Comparison of ENCODE assay signal across 25 cellular contexts in the genomic region with DNA sequence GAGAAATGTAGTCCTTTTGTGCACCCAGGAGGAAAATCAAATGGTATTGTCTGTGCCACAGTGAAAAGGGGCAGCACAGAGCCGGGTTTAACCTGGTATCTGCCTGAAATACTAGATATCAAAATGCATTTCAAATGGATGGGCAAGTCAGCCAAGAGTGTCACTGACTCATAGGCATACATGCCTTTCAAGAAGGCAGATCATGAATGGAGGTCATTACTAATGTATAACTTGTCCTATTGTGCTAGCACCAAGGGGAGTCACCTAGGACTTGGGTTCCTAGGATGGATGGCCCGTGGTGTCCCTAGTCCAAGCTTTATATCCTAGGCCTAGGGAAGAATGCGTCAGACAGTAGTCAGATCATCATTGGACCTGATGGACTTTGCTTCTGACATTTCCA. TPM values are rescaled to one million over a fixed set of nuclear protein-coding genes. Genes with fewer than 3 reads are reported as not detected.
DNase-seq lines count a peak whose midpoint lies in the region; ATAC-seq, FAIRE-seq and TF ChIP-seq lines count a peak whose summit lies in the region.
"Had no signal": no experiment of that assay in that cellular context is flagged by ENCODE, and none has a peak within 500 bp of the region (broad histone marks: within the 10 kb centered on the region; RNA-seq: fewer than 3 reads in every experiment).

No MANE protein-coding gene starts in this region.

- H3K36me3 ChIP-seq in bronchial epithelial cell (ENCODE audit: control insufficient read depth, insufficient read depth, low read length), result no peaks in the 10 kb centered on the region
- no peaks in the 10 kb centered on the region for H3K36me3 ChIP-seq in spleen
- H3K36me3 ChIP-seq in smooth muscle cell (ENCODE audit: low read depth), result no peaks in the 10 kb centered on the region

- ATAC-seq in SK-N-SH treated with all-trans-retinoic acid at 6 μM for 48 hours, result no peak
- ATAC-seq in HG03442 (IDR thresholded peaks at IDR 0.05; ENCODE audit: unreplicated experiment), result no peak
- ATAC-seq: CD8-positive, alpha-beta T cell; Panc1 had no signal

- peaks cover 5% of the 10 kb centered on the region for H3K27me3 Mint-ChIP-seq in nephron progenitor cell (ENCODE audit: low read depth, poor library complexity)

- peaks cover 70% of the 10 kb centered on the region for H3K4me1 Mint-ChIP-seq in nephron progenitor cell

- H3K9me3 ChIP-seq in spleen (no peaks in the 10 kb centered on the region), smooth muscle cell (replicated peaks; ENCODE audit: low read depth) (no peaks in the 10 kb centered on the region)

- no peak overlapping the region for H3K4me3 Mint-ChIP-seq in nephron progenitor cell
- H3K4me3 Mint-ChIP-seq: CD8-positive, alpha-beta T cell had no signal

- H3K79me2 ChIP-seq in smooth muscle cell (ENCODE audit: low read depth), result peaks cover 14% of the 10 kb centered on the region

- no peak overlapping the region for H3K4me2 ChIP-seq in smooth muscle cell

- no peak overlapping the region for H3K4me3 ChIP-seq in bronchial epithelial cell (ENCODE audit: low read depth, low read length)
- H3K4me3 ChIP-seq in spleen, result no peak overlapping the region
- no peak overlapping the region for H3K4me3 ChIP-seq in smooth muscle cell

- WGBS in spleen, 5 donors, result 83 to 96% (median 87%) methylated on average over 3 of the region's 3 CpGs
- 96% methylated on average over 3 of the region's 3 CpGs for WGBS in smooth muscle cell (ENCODE audit: low lambda C conversion rate)

- no peak for TF ChIP-seq POLR2A in spleen (IDR thresholded peaks at IDR 0.05)

- H3K27me3 ChIP-seq in bronchial epithelial cell (ENCODE audit: control insufficient read depth, insufficient read depth, low read length) (no peaks in the 10 kb centered on the region), spleen (replicated peaks in 1 of 7) (no peaks in the 10 kb centered on the region), smooth muscle cell (ENCODE audit: low read depth) (no peaks in the 10 kb centered on the region)

- no peak overlapping the region for H3K27ac ChIP-seq in spleen
- H3K27ac ChIP-seq in smooth muscle cell (ENCODE audit: low read depth), result no peak overlapping the region
- H3K27ac ChIP-seq: RWPE1 had no signal

- no peak overlapping the region for H2AFZ ChIP-seq in smooth muscle cell (ENCODE audit: low read depth)

- peak overlapping the region; percentile 10 for H3K27ac Mint-ChIP-seq in nephron progenitor cell
- H3K27ac Mint-ChIP-seq: CD8-positive, alpha-beta T cell had no signal

- no peaks in the 10 kb centered on the region for H3F3A ChIP-seq in smooth muscle cell (ENCODE audit: low read depth)

- no peak overlapping the region for H3K9ac ChIP-seq in smooth muscle cell (ENCODE audit: low read depth)

- FAIRE-seq in HTR-8/SVneo (lab: Jason Lieb, UNC) (peak; percentile 23), bronchial epithelial cell (lab: Jason Lieb, UNC) (no peak)
- FAIRE-seq: GM12891, H54 had no signal

- TF ChIP-seq CTCF in bronchial epithelial cell (IDR thresholded peaks at IDR 0.05; ENCODE audit: insufficient read depth, low read length, severe bottlenecking) (no peak), nephron progenitor cell (IDR thresholded peaks at IDR 0.05) (no peak), spleen (IDR thresholded peaks at IDR 0.05 in 8 of 11, conservative IDR thresholded peaks at IDR 0.05 in 3 of 11) (no peak), smooth muscle cell (IDR thresholded peaks at IDR 0.05; ENCODE audit: borderline replicate concordance, insufficient read depth, poor library complexity, severe bottlenecking) (no peak)

- intact Hi-C loops in spleen (cut with DNase I; ENCODE audit: low total_unique reads), result no loop called here

- peaks cover 0 to 31% (median 18%) of the 10 kb centered on the region in 6 donors for H3K4me1 ChIP-seq in spleen
- peaks cover 13% of the 10 kb centered on the region for H3K4me1 ChIP-seq in smooth muscle cell (ENCODE audit: low read depth)

- no peak for DNase-seq in HTR-8/SVneo (ENCODE audit: insufficient read length, low spot score)
- DNase-seq in bronchial epithelial cell (ENCODE audit: low read depth), result peak; percentile 38
- no peak for DNase-seq in nephron progenitor cell
- DNase-seq in spleen, result peak; percentile 15
- DNase-seq in smooth muscle cell (lab: John Stamatoyannopoulos, UW; ENCODE audit: unreplicated experiment), result no peak
- DNase-seq: C1 segment of cervical spinal cord; CD8-positive, alpha-beta T cell; DMS 273 treated with DMSO at 0.1 percent for 48 hours; DMS79; GF-D8; KBM-7; MM.1S; NCI-H1048; NCI-H1417; NCI-H1694; NCI-H2029 treated with DMSO at 0.1 percent for 48 hours; NCI-H2227 treated with DMSO at 0.1 percent for 48 hours; NCI-H526 treated with DMSO at 0.1 percent for 48 hours; SHP77 treated with DMSO at 0.1 percent for 48 hours had no signal

- no peaks in the 10 kb centered on the region for H3K9me3 Mint-ChIP-seq in nephron progenitor cell
- H3K9me3 Mint-ChIP-seq: CD8-positive, alpha-beta T cell had no signal

- H4K20me1 ChIP-seq in smooth muscle cell (ENCODE audit: low read depth), result peaks cover 99% of the 10 kb centered on the region

- H3K36me3 Mint-ChIP-seq in nephron progenitor cell (ENCODE audit: low read depth), result peaks cover 44% of the 10 kb centered on the region
- H3K36me3 Mint-ChIP-seq: CD8-positive, alpha-beta T cell had no signal

TF ChIP-seq in SK-N-SH treated with all-trans-retinoic acid at 6 μM for 48 hours, 23 proteins besides CTCF, POLR2A, EP300 and RAD21:
- no peak for TF ChIP-seq ZC3H10 (CRISPR knock-in tag; IDR thresholded peaks at IDR 0.05)
- TF ChIP-seq PPARA (CRISPR knock-in tag; IDR thresholded peaks at IDR 0.05; ENCODE audit: borderline replicate concordance), result no peak
- TF ChIP-seq BACH2 (CRISPR knock-in tag; IDR thresholded peaks at IDR 0.05; ENCODE audit: borderline replicate concordance), result no peak
- TF ChIP-seq RARB (CRISPR knock-in tag; IDR thresholded peaks at IDR 0.05), result no peak
- no peak for TF ChIP-seq ZFP3 (CRISPR knock-in tag; IDR thresholded peaks at IDR 0.05)
- TF ChIP-seq ISL1 (CRISPR knock-in tag; IDR thresholded peaks at IDR 0.05), result no peak

RNA-seq across cellular contexts. Expression of a gene that starts 49.9 kb away (rescaled TPM):
- total RNA-seq in bronchial epithelial cell, result 1.3 and 1.9 TPM in 2 replicates
- 10 to 100 TPM in 3 of 7 donors, 1 to 10 TPM in 4; 3.3 to 15.8 (median 9.8) TPM for total RNA-seq in spleen
- 1 to 10 TPM; 2.0 to 5.2 (median 2.4) TPM for polyA plus RNA-seq in spleen
- total RNA-seq in smooth muscle cell, result 2.9 and 4.5 TPM in 2 replicates
- polyA plus RNA-seq in smooth muscle cell, result 15.2 and 18.2 TPM in 2 replicates
- total RNA-seq: CD8-positive, alpha-beta T cell had no signal

Comparison
In these comparisons a context has a peak if more than half of its experiments do, and no peak if none do; other contexts are left out.
1. DNase-seq: peak in bronchial epithelial cell (single experiment) and spleen (single experiment); none in HTR-8/SVneo (single experiment), nephron progenitor cell (single experiment) and smooth muscle cell (single experiment).